9 cellular contexts compared by ENCODE assay signal in the genomic region with DNA sequence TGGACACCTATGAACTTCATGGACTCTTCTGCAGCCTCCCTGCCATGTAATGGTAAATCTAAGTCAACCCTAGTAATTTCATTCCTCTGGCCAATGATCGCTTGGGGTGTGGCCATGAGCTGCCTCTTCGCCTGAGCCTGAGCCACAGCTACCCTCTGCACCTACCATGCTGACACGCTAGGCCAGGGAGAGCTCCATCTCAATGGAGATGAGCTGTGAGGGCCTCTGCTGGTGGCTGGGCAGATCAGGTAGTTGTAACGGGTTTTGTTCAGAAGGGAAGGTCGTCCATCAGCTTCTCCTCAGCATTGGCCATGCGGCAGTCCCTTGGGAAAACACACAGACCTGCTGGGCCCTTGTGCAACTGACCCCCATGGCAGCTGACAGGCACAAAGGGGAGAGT. TPM values are rescaled to one million over a fixed set of nuclear protein-coding genes. Genes with fewer than 3 reads are reported as not detected.
DNase-seq lines count a peak whose midpoint lies in the region; ATAC-seq and TF ChIP-seq lines count a peak whose summit lies in the region.
"Had no signal": no experiment of that assay in that cellular context is flagged by ENCODE, and none has a peak within 500 bp of the region (broad histone marks: within the 10 kb centered on the region; RNA-seq: fewer than 3 reads in every experiment).

No MANE protein-coding gene starts in this region.

- H3K9me3 Mint-ChIP-seq in activated CD8-positive, alpha-beta T cell treated with anti-CD3 and anti-CD28 coated beads, Interleukin-2, amount 10 ng/mL, durations not matched to agents 7 days and 5 days (ENCODE audit: insufficient read depth) = no peaks in the 10 kb centered on the region
- no peaks in the 10 kb centered on the region for H3K9me3 Mint-ChIP-seq in stimulated activated effector memory CD8-positive, alpha-beta T cell treated with anti-CD3 and anti-CD28 coated beads, Interleukin-12 subunit alpha, Interleukin-12 subunit beta, amount 100 ng/mL, for 72 hours

- BruUV-seq in A673 (replicated peaks; lab: Mats Ljungman, UMichigan) = no TSS peak

- POLR2A ChIA-PET in A673 (lab: Charles Lee; ENCODE audit: low non-redundant PET) = no interaction called here
- POLR2A ChIA-PET in activated CD8-positive, alpha-beta T cell treated with anti-CD3 and anti-CD28 coated beads, Interleukin-2, amount 10 ng/mL, durations not matched to agents 7 days and 5 days (lab: Charles Lee) = interaction anchor here (0.6 to 1.2 kb wide), 2 partner anchors 77 to 86 kb away, joined by 3 read pairs; partner anchors contain the start of gene NAGK

- H3K36me3 ChIP-seq in A673 (ENCODE audit: insufficient read depth, low read length, poor library complexity, severe bottlenecking) = peaks cover 5% of the 10 kb centered on the region

- H3K4me1 Mint-ChIP-seq in activated CD8-positive, alpha-beta T cell treated with anti-CD3 and anti-CD28 coated beads, Interleukin-2, amount 10 ng/mL, durations not matched to agents 7 days and 5 days (ENCODE audit: low read depth) = peaks cover 6% of the 10 kb centered on the region
- H3K4me1 Mint-ChIP-seq in stimulated activated effector memory CD8-positive, alpha-beta T cell treated with anti-CD3 and anti-CD28 coated beads, Interleukin-12 subunit alpha, Interleukin-12 subunit beta, amount 100 ng/mL, for 72 hours = peaks cover 9% of the 10 kb centered on the region

- H3K27ac Mint-ChIP-seq in activated CD8-positive, alpha-beta T cell treated with anti-CD3 and anti-CD28 coated beads, Interleukin-2, amount 10 ng/mL, durations not matched to agents 7 days and 5 days = no peak overlapping the region
- H3K27ac Mint-ChIP-seq in stimulated activated effector memory CD8-positive, alpha-beta T cell treated with anti-CD3 and anti-CD28 coated beads, Interleukin-12 subunit alpha, Interleukin-12 subunit beta, amount 100 ng/mL, for 72 hours = no peak overlapping the region
- H3K27ac Mint-ChIP-seq: activated naive CD8-positive, alpha-beta T cell had no signal

- H3K27me3 Mint-ChIP-seq in activated CD8-positive, alpha-beta T cell treated with anti-CD3 and anti-CD28 coated beads, Interleukin-2, amount 10 ng/mL, durations not matched to agents 7 days and 5 days (ENCODE audit: low read depth) = peaks cover 3% of the 10 kb centered on the region

- DNase-seq in A673 (ENCODE audit: low spot score) (no peak), HT-29 (ENCODE audit: low spot score) (peak; percentile 68), Right ventricle myocardium inferior (ENCODE audit: missing footprints) (no peak), COLO829 (ENCODE audit: low spot score) (no peak)
- peak; percentile 35 for DNase-seq in activated CD8-positive, alpha-beta T cell treated with anti-CD3 and anti-CD28 coated beads, Interleukin-2, amount 10 ng/mL, durations not matched to agents 7 days and 5 days
- no peak for DNase-seq in stimulated activated effector memory CD8-positive, alpha-beta T cell treated with anti-CD3 and anti-CD28 coated beads, Interleukin-12 subunit alpha, Interleukin-12 subunit beta, amount 100 ng/mL, for 72 hours (ENCODE audit: low spot score in 2 of 2)

- H3K4me1 ChIP-seq in A673 (ENCODE audit: insufficient read depth, low read length, poor library complexity, severe bottlenecking) = peaks cover 6% of the 10 kb centered on the region

- ATAC-seq in GM19025 (IDR thresholded peaks at IDR 0.05; ENCODE audit: low read depth, unreplicated experiment) (peak; percentile 69), Right ventricle myocardium inferior (no peak), GM21381 (IDR thresholded peaks at IDR 0.05; ENCODE audit: unreplicated experiment) (no peak)
- peak; percentile 67 for ATAC-seq in activated CD8-positive, alpha-beta T cell treated with anti-CD3 and anti-CD28 coated beads, Interleukin-2, amount 10 ng/mL, durations not matched to agents 7 days and 5 days
- peak; percentile 74 for ATAC-seq in stimulated activated effector memory CD8-positive, alpha-beta T cell treated with anti-CD3 and anti-CD28 coated beads, Interleukin-12 subunit alpha, Interleukin-12 subunit beta, amount 100 ng/mL, for 72 hours

- H3K36me3 Mint-ChIP-seq in activated CD8-positive, alpha-beta T cell treated with anti-CD3 and anti-CD28 coated beads, Interleukin-2, amount 10 ng/mL, durations not matched to agents 7 days and 5 days (ENCODE audit: low read depth) = peaks cover 4% of the 10 kb centered on the region
- H3K36me3 Mint-ChIP-seq in stimulated activated effector memory CD8-positive, alpha-beta T cell treated with anti-CD3 and anti-CD28 coated beads, Interleukin-12 subunit alpha, Interleukin-12 subunit beta, amount 100 ng/mL, for 72 hours = no peaks in the 10 kb centered on the region

- H3K27me3 ChIP-seq in A673 (replicated peaks; ENCODE audit: insufficient read depth, low read depth, low read length, poor library complexity) = no peaks in the 10 kb centered on the region

- peak; percentile 34 for TF ChIP-seq CTCF in A673 (conservative IDR thresholded peaks at IDR 0.05; ENCODE audit: low read depth, low read length)

- no peak overlapping the region for H3K4me3 Mint-ChIP-seq in activated CD8-positive, alpha-beta T cell treated with anti-CD3 and anti-CD28 coated beads, Interleukin-2, amount 10 ng/mL, durations not matched to agents 7 days and 5 days
- H3K4me3 Mint-ChIP-seq in stimulated activated effector memory CD8-positive, alpha-beta T cell treated with anti-CD3 and anti-CD28 coated beads, Interleukin-12 subunit alpha, Interleukin-12 subunit beta, amount 100 ng/mL, for 72 hours = no peak overlapping the region
- H3K4me3 Mint-ChIP-seq: activated naive CD8-positive, alpha-beta T cell had no signal

- no peak overlapping the region for H3K4me3 ChIP-seq in A673 (ENCODE audit: low read depth, low read length, poor library complexity, severe bottlenecking)

- intact Hi-C loops in A673 (cut with micrococcal nuclease; ENCODE audit: unreplicated experiment) = loop anchor here (10.0 kb wide), 1 partner anchor 140 kb away; no protein-coding TSS in a partner anchor
- intact Hi-C loops in Right ventricle myocardium inferior (cut with DNase I) = no loop called here

- H3K9me3 ChIP-seq in A673 (ENCODE audit: low read depth, low read length, poor library complexity, severe bottlenecking) = no peaks in the 10 kb centered on the region

- no peak overlapping the region for H3K27ac ChIP-seq in A673 (ENCODE audit: low read depth, low read length, poor library complexity, severe bottlenecking)

- CTCF ChIA-PET in A673 (lab: Charles Lee) = interaction anchor here (0.5 kb wide), 1 partner anchor 114 kb away, joined by 4 read pairs; no protein-coding TSS in a partner anchor
- CTCF ChIA-PET in activated CD8-positive, alpha-beta T cell treated with anti-CD3 and anti-CD28 coated beads, Interleukin-2, amount 10 ng/mL, durations not matched to agents 7 days and 5 days (lab: Charles Lee) = interaction anchor here (0.6 to 2.6 kb wide), 15 partner anchors 8 to 355 kb away, joined by 3 to 14 read pairs (median 3); no protein-coding TSS in a partner anchor

RNA-seq across cellular contexts. Expression of gene MPHOSPH10, which starts 24.4 kb away (rescaled TPM):
- total RNA-seq in A673 (2021) = 56.4 and 66.3 TPM in 2 replicates
- total RNA-seq in HT-29 (2014; rRNA removed; shearing (Covaris generic)) = 12.3 and 13.0 TPM in 2 replicates
- total RNA-seq in activated CD8-positive, alpha-beta T cell treated with anti-CD3 and anti-CD28 coated beads, Interleukin-2, amount 10 ng/mL, durations not matched to agents 7 days and 5 days = 10 to 100 TPM; 39.9 to 40.1 TPM
- 21.0 TPM for total RNA-seq in Right ventricle myocardium inferior

RNA-seq across cellular contexts. Expression of gene MCEE, which starts 24.8 kb away (rescaled TPM):
- 11.2 and 11.8 TPM in 2 replicates for total RNA-seq in A673 (2021)
- 12.6 and 14.6 TPM in 2 replicates for total RNA-seq in HT-29 (2014; rRNA removed; shearing (Covaris generic))
- 10 to 100 TPM; 12.4 to 14.7 TPM for total RNA-seq in activated CD8-positive, alpha-beta T cell treated with anti-CD3 and anti-CD28 coated beads, Interleukin-2, amount 10 ng/mL, durations not matched to agents 7 days and 5 days
- total RNA-seq in Right ventricle myocardium inferior = 42.2 TPM

Comparison
In these comparisons a context has a peak if more than half of its experiments do, and no peak if none do; other contexts are left out.
1. DNase-seq: peak in HT-29 (single experiment) and activated CD8-positive, alpha-beta T cell treated with anti-CD3 and anti-CD28 coated beads, Interleukin-2, amount 10 ng/mL, durations not matched to agents 7 days and 5 days (single experiment); none in A673 (single experiment), stimulated activated effector memory CD8-positive, alpha-beta T cell treated with anti-CD3 and anti-CD28 coated beads, Interleukin-12 subunit alpha, Interleukin-12 subunit beta, amount 100 ng/mL, for 72 hours (0 of 2), Right ventricle myocardium inferior (single experiment) and COLO829 (single experiment).
2. ATAC-seq: peak in GM19025 (single experiment), activated CD8-positive, alpha-beta T cell treated with anti-CD3 and anti-CD28 coated beads, Interleukin-2, amount 10 ng/mL, durations not matched to agents 7 days and 5 days (single experiment) and stimulated activated effector memory CD8-positive, alpha-beta T cell treated with anti-CD3 and anti-CD28 coated beads, Interleukin-12 subunit alpha, Interleukin-12 subunit beta, amount 100 ng/mL, for 72 hours (single experiment); none in Right ventricle myocardium inferior (single experiment) and GM21381 (single experiment).